ENCODE assay signal across 35 cellular contexts in genomic region chr1:147738739-147739476, GRCh38. TPM values are rescaled to one million over a fixed set of nuclear protein-coding genes. Genes with fewer than 3 reads are reported as not detected.
"Had no signal": no experiment of that assay in that cellular context is flagged by ENCODE, and none has a peak within 500 bp of the region (broad histone marks: within the 10 kb centered on the region; RNA-seq: fewer than 3 reads in every experiment).

No MANE protein-coding gene starts in this region.

- H3K36me3 ChIP-seq: ascending aorta, MG63, Peyer's patch had no signal

- H3K9me3 Mint-ChIP-seq: activated CD4-positive, alpha-beta T cell treated with anti-CD3 and anti-CD28 coated beads, Interleukin-2, amount 10 ng/mL, durations not matched to agents 7 days and 5 days; activated naive CD4-positive, alpha-beta T cell treated with anti-CD3 and anti-CD28 coated beads, Interleukin-2, amount 50 U/mL, for 24 hours; activated naive CD8-positive, alpha-beta T cell treated with anti-CD3 and anti-CD28 coated beads, Interleukin-2, amount 10 ng/mL, durations not matched to agents 7 days and 5 days; activated T-cell treated with anti-CD3 and anti-CD28 coated beads, Interleukin-2, amount 50 U/mL, for 24 hours; activated T-helper 2 cell treated with anti-CD3 and anti-CD28 coated beads, Interferon-gamma antibody, Interleukin-2, Interleukin-4, amounts not matched to agents 10 μg/mL and 5 μg/mL and 100 μg/mL, durations not matched to agents 14 hours and 24 hours and 36 hours had no signal

- DNase-seq: activated CD4-positive, alpha-beta T cell treated with anti-CD3 and anti-CD28 coated beads for 36 hours; activated CD4-positive, alpha-beta T cell treated with anti-CD3 and anti-CD28 coated beads, Interleukin-2, amount 10 ng/mL, durations not matched to agents 7 days and 5 days; activated CD4-positive, alpha-beta T cell treated with anti-CD3 and anti-CD28 coated beads, Interleukin-2, amount 50 U/mL, for 48 hours; activated CD8-positive, alpha-beta T cell treated with anti-CD3 and anti-CD28 coated beads, Interleukin-2, amount 10 ng/mL, durations not matched to agents 7 days and 5 days; activated gamma-delta T cell; activated naive CD4-positive, alpha-beta T cell treated with Interleukin-2 at 50 U/mL for 16 hours; activated naive CD8-positive, alpha-beta T cell treated with anti-CD3 and anti-CD28 coated beads, Interleukin-2, amount 10 ng/mL, durations not matched to agents 7 days and 5 days; activated T-cell treated with anti-CD3 and anti-CD28 coated beads, Interleukin-2, amount 50 U/mL, for 24 hours; amygdala; caudate nucleus; Kasumi-1; KG1; MG63; NCI-H1048; NCI-H1436 treated with DMSO at 0.1 percent for 48 hours; NCI-H1694 treated with DMSO at 0.1 percent for 48 hours; NCI-H2029 treated with DMSO at 0.1 percent for 48 hours; NCI-H2107; NCI-H2171; NCI-H510A; NCI-H526; NCI-H748 treated with DMSO at 0.1 percent for 48 hours; NK-92 treated with Interleukin-12 subunit alpha and Interleukin-12 subunit beta, amount 100 ng/mL, for 24 hours; PC-3; Peyer's patch; RPMI8226; SW 1271; T-helper 1 cell; T1000 had no signal

- ATAC-seq: activated CD4-positive, alpha-beta T cell treated with anti-CD3 and anti-CD28 coated beads for 36 hours; activated CD4-positive, CD25-positive, alpha-beta regulatory T cell treated with anti-CD3 and anti-CD28 coated beads, Interleukin-2, amount 50 U/mL, for 24 hours; activated CD8-positive, alpha-beta T cell treated with anti-CD3 and anti-CD28 coated beads, Interleukin-2, amount 10 ng/mL, durations not matched to agents 7 days and 5 days; PC-3; WTC11 had no signal

- H3K9me3 ChIP-seq: ascending aorta, MG63, Peyer's patch had no signal

- H3K27me3 ChIP-seq: ascending aorta, MG63, Peyer's patch had no signal

- H3K4me1 ChIP-seq: ascending aorta, Peyer's patch had no signal

- H3K27me3 Mint-ChIP-seq: activated T-cell treated with anti-CD3 and anti-CD28 coated beads, Interleukin-2, amount 50 U/mL, for 24 hours had no signal

- H3K27ac Mint-ChIP-seq: activated CD4-positive, alpha-beta T cell treated with anti-CD3 and anti-CD28 coated beads for 36 hours; activated CD4-positive, alpha-beta T cell treated with anti-CD3 and anti-CD28 coated beads, Interleukin-2, amount 10 ng/mL, durations not matched to agents 7 days and 5 days; activated CD8-positive, alpha-beta T cell treated with anti-CD3 and anti-CD28 coated beads, Interleukin-2, amount 10 ng/mL, durations not matched to agents 7 days and 5 days; activated naive CD4-positive, alpha-beta T cell treated with anti-CD3 and anti-CD28 coated beads, Interleukin-2, amount 50 U/mL, for 24 hours; activated naive CD8-positive, alpha-beta T cell treated with anti-CD3 and anti-CD28 coated beads, Interleukin-2, amount 10 ng/mL, durations not matched to agents 7 days and 5 days; activated T-cell treated with anti-CD3 and anti-CD28 coated beads, Interleukin-2, amount 50 U/mL, for 24 hours; activated T-helper 2 cell treated with anti-CD3 and anti-CD28 coated beads, Interferon-gamma antibody, Interleukin-2, Interleukin-4, amounts not matched to agents 10 μg/mL and 5 μg/mL and 100 μg/mL, durations not matched to agents 14 hours and 24 hours and 36 hours; WTC11 had no signal

- H3K4me3 ChIP-seq: ascending aorta, MG63, Peyer's patch had no signal

- H3K4me3 Mint-ChIP-seq: activated CD4-positive, alpha-beta T cell treated with anti-CD3 and anti-CD28 coated beads for 36 hours; activated CD4-positive, alpha-beta T cell treated with anti-CD3 and anti-CD28 coated beads, Interleukin-2, amount 10 ng/mL, durations not matched to agents 7 days and 5 days; activated CD8-positive, alpha-beta T cell treated with anti-CD3 and anti-CD28 coated beads, Interleukin-2, amount 10 ng/mL, durations not matched to agents 7 days and 5 days; activated naive CD4-positive, alpha-beta T cell treated with anti-CD3 and anti-CD28 coated beads, Interleukin-2, amount 50 U/mL, for 24 hours; activated naive CD8-positive, alpha-beta T cell treated with anti-CD3 and anti-CD28 coated beads, Interleukin-2, amount 10 ng/mL, durations not matched to agents 7 days and 5 days; activated T-cell treated with anti-CD3 and anti-CD28 coated beads, Interleukin-2, amount 50 U/mL, for 24 hours; WTC11 had no signal

- H3K27ac ChIP-seq: ascending aorta, Peyer's patch had no signal

- H3K36me3 Mint-ChIP-seq: activated naive CD4-positive, alpha-beta T cell treated with anti-CD3 and anti-CD28 coated beads, Interleukin-2, amount 50 U/mL, for 24 hours; activated naive CD8-positive, alpha-beta T cell treated with anti-CD3 and anti-CD28 coated beads, Interleukin-2, amount 10 ng/mL, durations not matched to agents 7 days and 5 days; WTC11 had no signal

RNA-seq across cellular contexts. Expression of gene GJA5, which starts 21.5 kb away (rescaled TPM):
- total RNA-seq: activated CD4-positive, alpha-beta T cell treated with anti-CD3 and anti-CD28 coated beads for 36 hours; activated CD4-positive, alpha-beta T cell treated with anti-CD3 and anti-CD28 coated beads, Interleukin-2, amount 10 ng/mL, durations not matched to agents 7 days and 5 days; activated CD8-positive, alpha-beta T cell treated with anti-CD3 and anti-CD28 coated beads, Interleukin-2, amount 10 ng/mL, durations not matched to agents 7 days and 5 days; activated naive CD8-positive, alpha-beta T cell treated with anti-CD3 and anti-CD28 coated beads, Interleukin-2, amount 10 ng/mL, durations not matched to agents 7 days and 5 days; activated T-helper 2 cell treated with anti-CD3 and anti-CD28 coated beads, Interferon-gamma antibody, Interleukin-2, Interleukin-4, amounts not matched to agents 10 μg/mL and 5 μg/mL and 100 μg/mL, durations not matched to agents 14 hours and 24 hours and 36 hours; T-helper 2 cell treated with Interferon-gamma antibody and Interleukin-4, amounts not matched to agents 100 ng/mL and 5 ng/mL, for 36 hours had no signal
